ENCODE assay signal across 8 cellular contexts in genomic region chr10:98446121-98446655, GRCh38. TPM values are rescaled to one million over a fixed set of nuclear protein-coding genes. Genes with fewer than 3 reads are reported as not detected.
DNase-seq lines count a peak whose midpoint lies in the region; TF ChIP-seq lines count a peak whose summit lies in the region.

No MANE protein-coding gene starts in this region.

- WGBS in GM23248 (ENCODE audit: low coverage in 1 of 2, low lambda C conversion rate in 2 of 2, missing lambda C conversion rate in 2 of 2), 2 experiments = 2 to 5% methylated on average over 23 to 28 of the region's 28 CpGs

- intact Hi-C loops in vagina (cut with DNase I) = loop anchor here (5.0 to 10.0 kb wide), 2 partner anchors 179 to 691 kb away; partner anchors contain the start of gene LOXL4

- H4K20me1 ChIP-seq in GM23248 (ENCODE audit: insufficient read depth) (no peaks in the 10 kb centered on the region), Karpas-422 (ENCODE audit: insufficient read depth, low read depth, low read length) (no peaks in the 10 kb centered on the region)

- DNase-seq in GM04503 (ENCODE audit: low read depth) = peak; percentile 10
- DNase-seq in GM23248 = peak; percentile 75
- DNase-seq in Karpas-422 = peak; percentile 59
- peak; percentile 6 for DNase-seq in activated T-helper 1 cell treated with Interleukin-2 at 50 U/mL for 16 hours (ENCODE audit: low read depth)
- DNase-seq in fibroblast of the aortic adventitia (ENCODE audit: low read depth) = peak; percentile 41
- DNase-seq in vagina (ENCODE audit: extremely low spot score in 2 of 2) = no peak
- no peak for DNase-seq in NCI-H187 (lab: John Stamatoyannopoulos, UW)

- no peak for TF ChIP-seq POLR2A in vagina (IDR thresholded peaks at IDR 0.05)

- peaks cover 13% of the 10 kb centered on the region for H3K4me1 ChIP-seq in GM23248 (ENCODE audit: insufficient read depth)
- peaks cover 7% of the 10 kb centered on the region for H3K4me1 ChIP-seq in Karpas-422 (ENCODE audit: low read length)
- peaks cover 4% of the 10 kb centered on the region for H3K4me1 ChIP-seq in neuron (ENCODE audit: insufficient read depth, low read length)
- peaks cover 8% of the 10 kb centered on the region for H3K4me1 ChIP-seq in vagina

- H3K79me2 ChIP-seq in GM23248 (ENCODE audit: insufficient read depth) = peaks cover 19% of the 10 kb centered on the region
- H3K79me2 ChIP-seq in Karpas-422 (ENCODE audit: low read length) = peaks cover 21% of the 10 kb centered on the region

- no peaks in the 10 kb centered on the region for H3F3A ChIP-seq in GM23248 (ENCODE audit: insufficient read depth)

- peak overlapping the region; percentile 84 for H3K4me3 ChIP-seq in GM23248
- peak overlapping the region; percentile 78 for H3K4me3 ChIP-seq in Karpas-422 (ENCODE audit: low read length)
- peak overlapping the region; percentile 83 for H3K4me3 ChIP-seq in fibroblast of the aortic adventitia (ENCODE audit: low read depth, low read length)
- H3K4me3 ChIP-seq in neuron (ENCODE audit: low read length) = peak overlapping the region; percentile 97
- peak overlapping the region; percentile 62 to 65 for H3K4me3 ChIP-seq in vagina

- TF ChIP-seq CTCF in fibroblast of the aortic adventitia (IDR thresholded peaks at IDR 0.05; ENCODE audit: insufficient read depth, low read length) (no peak), vagina (IDR thresholded peaks at IDR 0.05) (no peak)

- H3K4me2 ChIP-seq in GM23248 (ENCODE audit: unreplicated experiment) (peak overlapping the region; percentile 84), Karpas-422 (ENCODE audit: low read depth, low read length, poor library complexity, severe bottlenecking) (peak overlapping the region; percentile 63)

- H3K36me3 ChIP-seq in GM23248 (ENCODE audit: low read depth) = peaks cover 15% of the 10 kb centered on the region
- peaks cover 13% of the 10 kb centered on the region for H3K36me3 ChIP-seq in Karpas-422 (ENCODE audit: insufficient read depth, low read length)
- peaks cover 24% of the 10 kb centered on the region for H3K36me3 ChIP-seq in neuron (ENCODE audit: insufficient read depth, low read length)
- H3K36me3 ChIP-seq in vagina = peaks cover 0 to 22% of the 10 kb centered on the region in 2 donors

- peak overlapping the region; percentile 95 for H3K9ac ChIP-seq in GM23248
- H3K9ac ChIP-seq in Karpas-422 (ENCODE audit: low read length) = peak overlapping the region; percentile 85

- no peaks in the 10 kb centered on the region for H3K27me3 ChIP-seq in GM23248 (replicated peaks; ENCODE audit: insufficient read depth)
- no peaks in the 10 kb centered on the region for H3K27me3 ChIP-seq in Karpas-422 (ENCODE audit: low read length)
- H3K27me3 ChIP-seq in neuron (ENCODE audit: insufficient read depth, low read length) = no peaks in the 10 kb centered on the region
- no peaks in the 10 kb centered on the region for H3K27me3 ChIP-seq in vagina

- H3K27ac ChIP-seq in GM23248 = peak overlapping the region; percentile 63
- H3K27ac ChIP-seq in Karpas-422 (ENCODE audit: low read length) = peak overlapping the region; percentile 69
- H3K27ac ChIP-seq in vagina = peak overlapping the region; percentile 92

- no peaks in the 10 kb centered on the region for H3K9me3 ChIP-seq in GM23248 (ENCODE audit: low read depth)
- no peaks in the 10 kb centered on the region for H3K9me3 ChIP-seq in Karpas-422 (ENCODE audit: low read length)
- H3K9me3 ChIP-seq in neuron (ENCODE audit: low read length) = no peaks in the 10 kb centered on the region
- H3K9me3 ChIP-seq in vagina = no peaks in the 10 kb centered on the region

- H2AFZ ChIP-seq in GM23248 = peak overlapping the region; percentile 97
- H2AFZ ChIP-seq in Karpas-422 (ENCODE audit: low read length) = no peak overlapping the region
- peak overlapping the region; percentile 100 for H2AFZ ChIP-seq in neuron (ENCODE audit: low read depth, low read length)

- no peaks in the 10 kb centered on the region for H3K9me2 ChIP-seq in GM23248 (ENCODE audit: insufficient read depth)
- no peaks in the 10 kb centered on the region for H3K9me2 ChIP-seq in Karpas-422 (replicated peaks; ENCODE audit: insufficient read depth, low read length)

- in situ Hi-C loops in GM23248 (cut with MboI) = no loop called here

RNA-seq across cellular contexts. Expression of gene HPS1, which starts 0.5 kb away (rescaled TPM):
- total RNA-seq in GM23248 (2014; rRNA removed; shearing (Covaris generic)) = 53.2 and 54.5 TPM in 2 replicates
- polyA plus RNA-seq in GM23248 (2016; fragmentation: Nextera tagmentation; extraction: Ambion mirVana) = 80.6 and 86.9 TPM in 2 replicates
- 35.6 and 43.4 TPM in 2 replicates for total RNA-seq in Karpas-422 (2014; rRNA removed; shearing (Covaris generic); ENCODE audit: low replicate concordance)
- total RNA-seq in fibroblast of the aortic adventitia (ENCODE audit: low replicate concordance) (42.3 and 53.4 TPM in 2 replicates), vagina (62.1 TPM)

RNA-seq across cellular contexts. Expression of gene PYROXD2, which starts 31.2 kb away (rescaled TPM):
- 13.8 and 14.0 TPM in 2 replicates for total RNA-seq in GM23248 (2014; rRNA removed; shearing (Covaris generic))
- 12.0 and 12.1 TPM in 2 replicates for polyA plus RNA-seq in GM23248 (2016; fragmentation: Nextera tagmentation; extraction: Ambion mirVana)
- 1.2 TPM in 1 of 2 replicates, not detected in the other for total RNA-seq in Karpas-422 (2014; rRNA removed; shearing (Covaris generic); ENCODE audit: low replicate concordance)
- total RNA-seq in fibroblast of the aortic adventitia (ENCODE audit: low replicate concordance) = 6.5 and 10.2 TPM in 2 replicates
- 7.1 TPM for total RNA-seq in vagina

Comparison
In these comparisons a context has a peak if more than half of its experiments do, and no peak if none do; other contexts are left out.
1. DNase-seq: peak in GM04503 (single experiment), GM23248 (single experiment), Karpas-422 (single experiment), activated T-helper 1 cell treated with Interleukin-2 at 50 U/mL for 16 hours (single experiment) and fibroblast of the aortic adventitia (single experiment); none in vagina (0 of 2) and NCI-H187 (0 of 2).
2. Peak in every context shown above with its lines, with median percentiles within 50 percentile points of each other: H3K27ac ChIP-seq and H3K4me3 ChIP-seq.